9 cellular contexts compared by ENCODE assay signal in the genomic region with DNA sequence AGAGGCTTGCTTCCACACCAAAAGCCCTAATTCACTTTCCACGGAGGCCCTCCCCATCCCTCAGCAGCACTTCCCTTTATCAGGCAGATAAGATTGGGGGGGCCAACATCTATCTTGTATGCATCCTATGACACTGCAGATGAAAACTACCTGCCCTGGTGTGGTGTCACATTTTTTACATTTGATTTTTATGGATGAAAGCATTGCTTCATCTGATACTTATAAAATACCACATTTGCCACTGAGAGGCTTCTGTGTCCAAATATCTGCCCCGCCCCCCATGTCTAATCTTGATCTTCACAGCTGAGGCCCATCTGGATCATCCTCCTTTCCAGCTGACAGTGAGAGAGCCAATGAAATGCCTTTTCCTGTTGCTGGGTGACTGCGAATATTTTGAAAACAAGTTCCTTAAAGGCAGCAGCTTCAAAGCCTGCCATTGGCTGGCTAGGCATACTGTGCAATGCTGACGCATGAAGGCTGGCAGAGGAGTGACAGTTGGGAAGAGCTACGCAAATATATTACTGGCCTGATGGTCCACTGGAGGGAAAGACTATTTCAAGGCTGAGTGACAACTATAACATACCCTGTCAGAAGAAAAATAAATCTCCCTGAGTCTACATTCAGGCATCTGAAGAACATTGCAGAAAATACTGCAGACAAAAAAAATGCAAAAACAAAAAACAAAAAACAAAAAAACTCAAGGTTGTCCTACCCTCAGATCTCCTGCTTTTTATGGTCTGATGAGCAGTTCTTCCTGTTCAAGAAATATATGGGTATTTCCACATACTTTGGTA.
A peak's percentile ranks its signal among the peaks of the same experiment; 100 is the strongest.
DNase-seq lines count a peak whose midpoint lies in the region; ATAC-seq, FAIRE-seq and TF ChIP-seq lines count a peak whose summit lies in the region.
"Had no signal": no experiment of that assay in that cellular context is flagged by ENCODE, and none has a peak within 500 bp of the region (broad histone marks: within the 10 kb centered on the region; RNA-seq: fewer than 3 reads in every experiment).

No MANE protein-coding gene starts in this region.

- H3K27me3 ChIP-seq in breast epithelium (no peaks in the 10 kb centered on the region), endothelial cell of umbilical vein (ENCODE audit: control insufficient read depth in 2 of 2, insufficient read depth in 2 of 2, low read length in 2 of 2) (no peaks in the 10 kb centered on the region), aorta (ENCODE audit: control insufficient read depth in 1 of 2, insufficient read depth in 2 of 2, low read length in 1 of 2) (peaks cover 0 to 2% of the 10 kb centered on the region in 2 donors)

- no peaks in the 10 kb centered on the region for H3K27me3 Mint-ChIP-seq in MCF 10A (ENCODE audit: insufficient read depth, unreplicated experiment)
- H3K27me3 Mint-ChIP-seq: stimulated activated naive B cell treated with anti-CD40 and anti-IgM and Interleukin-4, amounts not matched to agents 10 μg/mL and 1 μg/mL and 100 μg/mL, for 72 hours had no signal

- no peaks in the 10 kb centered on the region for H3K79me2 ChIP-seq in OCI-LY7 (ENCODE audit: insufficient read depth, low read depth, low read length)
- H3K79me2 ChIP-seq in endothelial cell of umbilical vein (ENCODE audit: control insufficient read depth, insufficient read depth, low read length) = no peaks in the 10 kb centered on the region

- peak; percentile 78 for ATAC-seq in aorta (ENCODE audit: low FRiP score)

- H3K36me3 Mint-ChIP-seq in MCF 10A (ENCODE audit: insufficient read depth, unreplicated experiment) = no peaks in the 10 kb centered on the region
- H3K36me3 Mint-ChIP-seq: stimulated activated naive B cell treated with anti-CD40 and anti-IgM and Interleukin-4, amounts not matched to agents 10 μg/mL and 1 μg/mL and 100 μg/mL, for 72 hours had no signal

- no peaks in the 10 kb centered on the region for H3K9me2 ChIP-seq in OCI-LY7 (ENCODE audit: insufficient read depth, low read length)

- CTCF ChIA-PET in MCF 10A (lab: Yijun Ruan, JAX) = interaction anchor here (0.8 to 4.1 kb wide), 4 partner anchors 10 to 213 kb away, joined by 3 to 27 read pairs (median 3); no protein-coding TSS in a partner anchor
- CTCF ChIA-PET in OCI-LY7 (lab: Charles Lee; ENCODE audit: unreplicated experiment) = no interaction called here
- CTCF ChIA-PET in endothelial cell of umbilical vein (lab: Charles Lee) = interaction anchor here (0.7 to 1.8 kb wide), 7 partner anchors 9 to 1102 kb away, joined by 3 to 6 read pairs (median 4); no protein-coding TSS in a partner anchor

- H2AFZ ChIP-seq in OCI-LY7 (ENCODE audit: low read length) = no peak overlapping the region
- H2AFZ ChIP-seq in endothelial cell of umbilical vein (ENCODE audit: low read depth, low read length) = no peak overlapping the region

- no peaks in the 10 kb centered on the region for H3K4me1 Mint-ChIP-seq in MCF 10A (ENCODE audit: insufficient read depth, unreplicated experiment)

- no peak overlapping the region for H3K4me3 Mint-ChIP-seq in MCF 10A (ENCODE audit: unreplicated experiment)
- H3K4me3 Mint-ChIP-seq: stimulated activated naive B cell treated with anti-CD40 and anti-IgM and Interleukin-4, amounts not matched to agents 10 μg/mL and 1 μg/mL and 100 μg/mL, for 72 hours had no signal

- no peaks in the 10 kb centered on the region for H3K9me1 ChIP-seq in endothelial cell of umbilical vein (replicated peaks; ENCODE audit: control insufficient read depth, extremely low read depth, insufficient read depth, low read length)

- H3K4me2 ChIP-seq in OCI-LY7 (ENCODE audit: low read length) (no peak overlapping the region), endothelial cell of umbilical vein (ENCODE audit: insufficient read depth, low read length) (no peak overlapping the region)

- WGBS in aorta, 2 donors = 25 to 34% methylated on average over 5 of the region's 5 CpGs

- H3K9me3 Mint-ChIP-seq in MCF 10A (ENCODE audit: unreplicated experiment) = no peaks in the 10 kb centered on the region
- H3K9me3 Mint-ChIP-seq: stimulated activated naive B cell treated with anti-CD40 and anti-IgM and Interleukin-4, amounts not matched to agents 10 μg/mL and 1 μg/mL and 100 μg/mL, for 72 hours had no signal

- dilution Hi-C loops in endothelial cell of umbilical vein (cut with MboI; ENCODE audit: extremely low pct_ligation_motif_present, low sequenced_read_pairs) = no loop called here

- H3K4me1 ChIP-seq in breast epithelium (no peaks in the 10 kb centered on the region), OCI-LY7 (ENCODE audit: insufficient read depth, low read length, poor library complexity, severe bottlenecking) (no peaks in the 10 kb centered on the region), endothelial cell of umbilical vein (ENCODE audit: control insufficient read depth, extremely low read depth, insufficient read depth, low read length) (peaks cover 16% of the 10 kb centered on the region), aorta (ENCODE audit: control insufficient read depth in 1 of 2, insufficient read depth in 2 of 2, low read length in 2 of 2) (no peaks in the 10 kb centered on the region)

- no peaks in the 10 kb centered on the region for H4K20me1 ChIP-seq in OCI-LY7 (ENCODE audit: insufficient read depth, low read length)
- no peaks in the 10 kb centered on the region for H4K20me1 ChIP-seq in endothelial cell of umbilical vein (replicated peaks; ENCODE audit: control insufficient read depth, extremely low read depth, insufficient read depth, low read length)

- FAIRE-seq in endothelial cell of umbilical vein (lab: Jason Lieb, UNC) (no peak), D721Med (lab: Jason Lieb, UNC) (no peak)

- no peak overlapping the region for H3K9ac ChIP-seq in endothelial cell of umbilical vein (replicated peaks; ENCODE audit: extremely low read depth, insufficient read depth, low read length)

- H3K4me3 ChIP-seq in breast epithelium (no peak overlapping the region), OCI-LY7 (ENCODE audit: low read depth, low read length, poor library complexity, severe bottlenecking) (no peak overlapping the region), endothelial cell of umbilical vein (replicated peaks in 1 of 3; ENCODE audit: insufficient read depth in 1 of 3, low read depth in 1 of 3, low read length in 3 of 3) (no peak overlapping the region), aorta (ENCODE audit: low read length in 2 of 2) (no peak overlapping the region)

- H3K9me3 ChIP-seq in breast epithelium (no peaks in the 10 kb centered on the region), OCI-LY7 (ENCODE audit: low read length) (no peaks in the 10 kb centered on the region), endothelial cell of umbilical vein (replicated peaks; ENCODE audit: control insufficient read depth, insufficient read depth, low read length) (no peaks in the 10 kb centered on the region), aorta (ENCODE audit: control insufficient read depth, low read length) (no peaks in the 10 kb centered on the region)

- TF ChIP-seq CTCF in MCF 10A (IDR thresholded peaks at IDR 0.05; ENCODE audit: unreplicated experiment) (no peak), breast epithelium (IDR thresholded peaks at IDR 0.05) (no peak), OCI-LY7 (conservative IDR thresholded peaks at IDR 0.05; ENCODE audit: low read length) (no peak), endothelial cell of umbilical vein (IDR thresholded peaks at IDR 0.05; ENCODE audit: extremely low read depth in 1 of 2, insufficient read depth in 1 of 2, low read depth in 1 of 2, low read length in 2 of 2) (no peak), D721Med (IDR thresholded peaks at IDR 0.05; ENCODE audit: insufficient read depth, missing control alignments) (no peak)

- TF ChIP-seq POLR2A in breast epithelium (IDR thresholded peaks at IDR 0.05) = no peak
- TF ChIP-seq POLR2A in endothelial cell of umbilical vein (IDR thresholded peaks at IDR 0.05; ENCODE audit: low read depth, low read length) = no peak

- POLR2A ChIA-PET in MCF 10A (lab: Yijun Ruan, JAX) = no interaction called here
- POLR2A ChIA-PET in OCI-LY7 (lab: Charles Lee) = no interaction called here
- POLR2A ChIA-PET in endothelial cell of umbilical vein (lab: Charles Lee) = no interaction called here

- no peaks in the 10 kb centered on the region for H3K36me3 ChIP-seq in breast epithelium
- H3K36me3 ChIP-seq in OCI-LY7 (ENCODE audit: insufficient read depth, low read length) = no peaks in the 10 kb centered on the region
- H3K36me3 ChIP-seq in endothelial cell of umbilical vein (ENCODE audit: control insufficient read depth in 2 of 2, extremely low read depth in 1 of 2, insufficient read depth in 2 of 2, low read length in 2 of 2) = no peaks in the 10 kb centered on the region
- no peaks in the 10 kb centered on the region for H3K36me3 ChIP-seq in aorta (ENCODE audit: control insufficient read depth in 1 of 2, insufficient read depth in 2 of 2, low read length in 1 of 2)

- intact Hi-C loops in MCF 10A (cut with micrococcal nuclease) (no loop called here), breast epithelium (cut with DNase I; ENCODE audit: low total_unique reads) (no loop called here), OCI-LY7 (cut with micrococcal nuclease; ENCODE audit: unreplicated experiment) (no loop called here), endothelial cell of umbilical vein (cut with micrococcal nuclease) (no loop called here), aorta (cut with DNase I) (no loop called here)

- DNase-seq in MCF 10A (ENCODE audit: unreplicated experiment) (peak; percentile 25), breast epithelium (ENCODE audit: low spot score in 2 of 2) (no peak), OCI-LY7 (ENCODE audit: low spot score) (peak; percentile 3), endothelial cell of umbilical vein (ENCODE audit: low read depth, low spot score) (peak; percentile 34), middle frontal gyrus (ENCODE audit: extremely low spot score, low spot score) (peak; percentile 36), aorta (peak; percentile 78), NCI-H1105 treated with DMSO at 0.1 percent for 48 hours (lab: John Stamatoyannopoulos, UW) (no peak), D721Med (ENCODE audit: insufficient read length, low spot score) (no peak)
- DNase-seq: stimulated activated naive B cell treated with anti-CD40 and anti-IgM and Interleukin-4, amounts not matched to agents 10 μg/mL and 1 μg/mL and 100 μg/mL, for 72 hours had no signal

- BruUV-seq in MCF 10A (replicated peaks; lab: Mats Ljungman, UMichigan) (no TSS peak), OCI-LY7 (replicated peaks; lab: Mats Ljungman, UMichigan) (no TSS peak), endothelial cell of umbilical vein (replicated peaks; lab: Mats Ljungman, UMichigan) (no TSS peak)

- H3K27ac ChIP-seq in breast epithelium = peak overlapping the region in 1 of 2 donors; percentile 38
- no peak overlapping the region for H3K27ac ChIP-seq in OCI-LY7 (ENCODE audit: low read depth, low read length, poor library complexity, severe bottlenecking)
- H3K27ac ChIP-seq in endothelial cell of umbilical vein (ENCODE audit: insufficient read depth, low read depth, low read length) = no peak overlapping the region
- no peak overlapping the region for H3K27ac ChIP-seq in aorta (ENCODE audit: low read depth in 1 of 2, low read length in 2 of 2)

- no peak overlapping the region for H3K27ac Mint-ChIP-seq in MCF 10A (ENCODE audit: low read depth, unreplicated experiment)
- H3K27ac Mint-ChIP-seq: stimulated activated naive B cell treated with anti-CD40 and anti-IgM and Interleukin-4, amounts not matched to agents 10 μg/mL and 1 μg/mL and 100 μg/mL, for 72 hours had no signal

Comparison
In these comparisons a context has a peak if more than half of its experiments do, and no peak if none do; other contexts are left out.
1. DNase-seq: peak in MCF 10A (single experiment), OCI-LY7 (single experiment), endothelial cell of umbilical vein (single experiment), middle frontal gyrus (single experiment) and aorta (2 of 2); none in breast epithelium (0 of 2), NCI-H1105 treated with DMSO at 0.1 percent for 48 hours (single experiment) and D721Med (single experiment).